1 cellular context compared by ENCODE assay signal in genomic region chr11:2211113-2211971, GRCh38.
TF ChIP-seq lines count a peak whose summit lies in the region.

No MANE protein-coding gene starts in this region.

TF ChIP-seq in HepG2, 621 proteins besides CTCF, POLR2A, EP300 and RAD21 (continued from another document and continues in another):
- TF ChIP-seq, protein P1, sequence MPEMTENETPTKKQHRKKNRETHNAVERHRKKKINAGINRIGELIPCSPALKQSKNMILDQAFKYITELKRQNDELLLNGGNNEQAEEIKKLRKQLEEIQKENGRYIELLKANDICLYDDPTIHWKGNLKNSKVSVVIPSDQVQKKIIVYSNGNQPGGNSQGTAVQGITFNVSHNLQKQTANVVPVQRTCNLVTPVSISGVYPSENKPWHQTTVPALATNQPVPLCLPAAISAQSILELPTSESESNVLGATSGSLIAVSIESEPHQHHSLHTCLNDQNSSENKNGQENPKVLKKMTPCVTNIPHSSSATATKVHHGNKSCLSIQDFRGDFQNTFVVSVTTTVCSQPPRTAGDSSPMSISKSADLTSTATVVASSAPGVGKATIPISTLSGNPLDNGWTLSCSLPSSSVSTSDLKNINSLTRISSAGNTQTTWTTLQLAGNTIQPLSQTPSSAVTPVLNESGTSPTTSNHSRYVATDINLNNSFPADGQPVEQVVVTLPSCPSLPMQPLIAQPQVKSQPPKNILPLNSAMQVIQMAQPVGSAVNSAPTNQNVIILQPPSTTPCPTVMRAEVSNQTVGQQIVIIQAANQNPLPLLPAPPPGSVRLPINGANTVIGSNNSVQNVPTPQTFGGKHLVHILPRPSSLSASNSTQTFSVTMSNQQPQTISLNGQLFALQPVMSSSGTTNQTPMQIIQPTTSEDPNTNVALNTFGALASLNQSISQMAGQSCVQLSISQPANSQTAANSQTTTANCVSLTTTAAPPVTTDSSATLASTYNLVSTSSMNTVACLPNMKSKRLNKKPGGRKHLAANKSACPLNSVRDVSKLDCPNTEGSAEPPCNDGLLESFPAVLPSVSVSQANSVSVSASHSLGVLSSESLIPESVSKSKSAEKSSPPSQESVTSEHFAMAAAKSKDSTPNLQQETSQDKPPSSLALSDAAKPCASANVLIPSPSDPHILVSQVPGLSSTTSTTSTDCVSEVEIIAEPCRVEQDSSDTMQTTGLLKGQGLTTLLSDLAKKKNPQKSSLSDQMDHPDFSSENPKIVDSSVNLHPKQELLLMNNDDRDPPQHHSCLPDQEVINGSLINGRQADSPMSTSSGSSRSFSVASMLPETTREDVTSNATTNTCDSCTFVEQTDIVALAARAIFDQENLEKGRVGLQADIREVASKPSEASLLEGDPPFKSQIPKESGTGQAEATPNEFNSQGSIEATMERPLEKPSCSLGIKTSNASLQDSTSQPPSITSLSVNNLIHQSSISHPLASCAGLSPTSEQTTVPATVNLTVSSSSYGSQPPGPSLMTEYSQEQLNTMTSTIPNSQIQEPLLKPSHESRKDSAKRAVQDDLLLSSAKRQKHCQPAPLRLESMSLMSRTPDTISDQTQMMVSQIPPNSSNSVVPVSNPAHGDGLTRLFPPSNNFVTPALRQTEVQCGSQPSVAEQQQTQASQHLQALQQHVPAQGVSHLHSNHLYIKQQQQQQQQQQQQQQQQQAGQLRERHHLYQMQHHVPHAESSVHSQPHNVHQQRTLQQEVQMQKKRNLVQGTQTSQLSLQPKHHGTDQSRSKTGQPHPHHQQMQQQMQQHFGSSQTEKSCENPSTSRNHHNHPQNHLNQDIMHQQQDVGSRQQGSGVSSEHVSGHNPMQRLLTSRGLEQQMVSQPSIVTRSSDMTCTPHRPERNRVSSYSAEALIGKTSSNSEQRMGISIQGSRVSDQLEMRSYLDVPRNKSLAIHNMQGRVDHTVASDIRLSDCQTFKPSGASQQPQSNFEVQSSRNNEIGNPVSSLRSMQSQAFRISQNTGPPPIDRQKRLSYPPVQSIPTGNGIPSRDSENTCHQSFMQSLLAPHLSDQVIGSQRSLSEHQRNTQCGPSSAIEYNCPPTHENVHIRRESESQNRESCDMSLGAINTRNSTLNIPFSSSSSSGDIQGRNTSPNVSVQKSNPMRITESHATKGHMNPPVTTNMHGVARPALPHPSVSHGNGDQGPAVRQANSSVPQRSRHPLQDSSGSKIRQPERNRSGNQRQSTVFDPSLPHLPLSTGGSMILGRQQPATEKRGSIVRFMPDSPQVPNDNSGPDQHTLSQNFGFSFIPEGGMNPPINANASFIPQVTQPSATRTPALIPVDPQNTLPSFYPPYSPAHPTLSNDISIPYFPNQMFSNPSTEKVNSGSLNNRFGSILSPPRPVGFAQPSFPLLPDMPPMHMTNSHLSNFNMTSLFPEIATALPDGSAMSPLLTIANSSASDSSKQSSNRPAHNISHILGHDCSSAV (CRISPR knock-in tag; IDR thresholded peaks at IDR 0.05; ENCODE audit: borderline replicate concordance): peak; percentile 80; the same call in 1 of the 2 replicates
- TF ChIP-seq, protein P2, sequence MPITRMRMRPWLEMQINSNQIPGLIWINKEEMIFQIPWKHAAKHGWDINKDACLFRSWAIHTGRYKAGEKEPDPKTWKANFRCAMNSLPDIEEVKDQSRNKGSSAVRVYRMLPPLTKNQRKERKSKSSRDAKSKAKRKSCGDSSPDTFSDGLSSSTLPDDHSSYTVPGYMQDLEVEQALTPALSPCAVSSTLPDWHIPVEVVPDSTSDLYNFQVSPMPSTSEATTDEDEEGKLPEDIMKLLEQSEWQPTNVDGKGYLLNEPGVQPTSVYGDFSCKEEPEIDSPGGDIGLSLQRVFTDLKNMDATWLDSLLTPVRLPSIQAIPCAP (CRISPR knock-in tag; IDR thresholded peaks at IDR 0.05; ENCODE audit: low read depth): no peak
- no peak; the same call in 1 of the 2 replicates for TF ChIP-seq JUNB (CRISPR knock-in tag; IDR thresholded peaks at IDR 0.05; ENCODE audit: borderline replicate concordance)
- no peak for TF ChIP-seq JUN (CRISPR knock-in tag; IDR thresholded peaks at IDR 0.05)
- TF ChIP-seq, protein P3, sequence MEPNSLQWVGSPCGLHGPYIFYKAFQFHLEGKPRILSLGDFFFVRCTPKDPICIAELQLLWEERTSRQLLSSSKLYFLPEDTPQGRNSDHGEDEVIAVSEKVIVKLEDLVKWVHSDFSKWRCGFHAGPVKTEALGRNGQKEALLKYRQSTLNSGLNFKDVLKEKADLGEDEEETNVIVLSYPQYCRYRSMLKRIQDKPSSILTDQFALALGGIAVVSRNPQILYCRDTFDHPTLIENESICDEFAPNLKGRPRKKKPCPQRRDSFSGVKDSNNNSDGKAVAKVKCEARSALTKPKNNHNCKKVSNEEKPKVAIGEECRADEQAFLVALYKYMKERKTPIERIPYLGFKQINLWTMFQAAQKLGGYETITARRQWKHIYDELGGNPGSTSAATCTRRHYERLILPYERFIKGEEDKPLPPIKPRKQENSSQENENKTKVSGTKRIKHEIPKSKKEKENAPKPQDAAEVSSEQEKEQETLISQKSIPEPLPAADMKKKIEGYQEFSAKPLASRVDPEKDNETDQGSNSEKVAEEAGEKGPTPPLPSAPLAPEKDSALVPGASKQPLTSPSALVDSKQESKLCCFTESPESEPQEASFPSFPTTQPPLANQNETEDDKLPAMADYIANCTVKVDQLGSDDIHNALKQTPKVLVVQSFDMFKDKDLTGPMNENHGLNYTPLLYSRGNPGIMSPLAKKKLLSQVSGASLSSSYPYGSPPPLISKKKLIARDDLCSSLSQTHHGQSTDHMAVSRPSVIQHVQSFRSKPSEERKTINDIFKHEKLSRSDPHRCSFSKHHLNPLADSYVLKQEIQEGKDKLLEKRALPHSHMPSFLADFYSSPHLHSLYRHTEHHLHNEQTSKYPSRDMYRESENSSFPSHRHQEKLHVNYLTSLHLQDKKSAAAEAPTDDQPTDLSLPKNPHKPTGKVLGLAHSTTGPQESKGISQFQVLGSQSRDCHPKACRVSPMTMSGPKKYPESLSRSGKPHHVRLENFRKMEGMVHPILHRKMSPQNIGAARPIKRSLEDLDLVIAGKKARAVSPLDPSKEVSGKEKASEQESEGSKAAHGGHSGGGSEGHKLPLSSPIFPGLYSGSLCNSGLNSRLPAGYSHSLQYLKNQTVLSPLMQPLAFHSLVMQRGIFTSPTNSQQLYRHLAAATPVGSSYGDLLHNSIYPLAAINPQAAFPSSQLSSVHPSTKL (CRISPR knock-in tag; IDR thresholded peaks at IDR 0.05): peak; percentile 94
- TF ChIP-seq, protein P4, sequence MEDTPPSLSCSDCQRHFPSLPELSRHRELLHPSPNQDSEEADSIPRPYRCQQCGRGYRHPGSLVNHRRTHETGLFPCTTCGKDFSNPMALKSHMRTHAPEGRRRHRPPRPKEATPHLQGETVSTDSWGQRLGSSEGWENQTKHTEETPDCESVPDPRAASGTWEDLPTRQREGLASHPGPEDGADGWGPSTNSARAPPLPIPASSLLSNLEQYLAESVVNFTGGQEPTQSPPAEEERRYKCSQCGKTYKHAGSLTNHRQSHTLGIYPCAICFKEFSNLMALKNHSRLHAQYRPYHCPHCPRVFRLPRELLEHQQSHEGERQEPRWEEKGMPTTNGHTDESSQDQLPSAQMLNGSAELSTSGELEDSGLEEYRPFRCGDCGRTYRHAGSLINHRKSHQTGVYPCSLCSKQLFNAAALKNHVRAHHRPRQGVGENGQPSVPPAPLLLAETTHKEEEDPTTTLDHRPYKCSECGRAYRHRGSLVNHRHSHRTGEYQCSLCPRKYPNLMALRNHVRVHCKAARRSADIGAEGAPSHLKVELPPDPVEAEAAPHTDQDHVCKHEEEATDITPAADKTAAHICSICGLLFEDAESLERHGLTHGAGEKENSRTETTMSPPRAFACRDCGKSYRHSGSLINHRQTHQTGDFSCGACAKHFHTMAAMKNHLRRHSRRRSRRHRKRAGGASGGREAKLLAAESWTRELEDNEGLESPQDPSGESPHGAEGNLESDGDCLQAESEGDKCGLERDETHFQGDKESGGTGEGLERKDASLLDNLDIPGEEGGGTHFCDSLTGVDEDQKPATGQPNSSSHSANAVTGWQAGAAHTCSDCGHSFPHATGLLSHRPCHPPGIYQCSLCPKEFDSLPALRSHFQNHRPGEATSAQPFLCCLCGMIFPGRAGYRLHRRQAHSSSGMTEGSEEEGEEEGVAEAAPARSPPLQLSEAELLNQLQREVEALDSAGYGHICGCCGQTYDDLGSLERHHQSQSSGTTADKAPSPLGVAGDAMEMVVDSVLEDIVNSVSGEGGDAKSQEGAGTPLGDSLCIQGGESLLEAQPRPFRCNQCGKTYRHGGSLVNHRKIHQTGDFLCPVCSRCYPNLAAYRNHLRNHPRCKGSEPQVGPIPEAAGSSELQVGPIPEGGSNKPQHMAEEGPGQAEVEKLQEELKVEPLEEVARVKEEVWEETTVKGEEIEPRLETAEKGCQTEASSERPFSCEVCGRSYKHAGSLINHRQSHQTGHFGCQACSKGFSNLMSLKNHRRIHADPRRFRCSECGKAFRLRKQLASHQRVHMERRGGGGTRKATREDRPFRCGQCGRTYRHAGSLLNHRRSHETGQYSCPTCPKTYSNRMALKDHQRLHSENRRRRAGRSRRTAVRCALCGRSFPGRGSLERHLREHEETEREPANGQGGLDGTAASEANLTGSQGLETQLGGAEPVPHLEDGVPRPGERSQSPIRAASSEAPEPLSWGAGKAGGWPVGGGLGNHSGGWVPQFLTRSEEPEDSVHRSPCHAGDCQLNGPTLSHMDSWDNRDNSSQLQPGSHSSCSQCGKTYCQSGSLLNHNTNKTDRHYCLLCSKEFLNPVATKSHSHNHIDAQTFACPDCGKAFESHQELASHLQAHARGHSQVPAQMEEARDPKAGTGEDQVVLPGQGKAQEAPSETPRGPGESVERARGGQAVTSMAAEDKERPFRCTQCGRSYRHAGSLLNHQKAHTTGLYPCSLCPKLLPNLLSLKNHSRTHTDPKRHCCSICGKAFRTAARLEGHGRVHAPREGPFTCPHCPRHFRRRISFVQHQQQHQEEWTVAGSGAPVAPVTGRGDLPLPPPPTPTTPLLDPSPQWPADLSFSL (CRISPR knock-in tag; IDR thresholded peaks at IDR 0.05): no peak
- TF ChIP-seq POLR2AphosphoS2 (IDR thresholded peaks at IDR 0.05; ENCODE audit: low read depth, low read length): no peak
- TF ChIP-seq NFKBIZ (CRISPR knock-in tag; IDR thresholded peaks at IDR 0.05): no peak; the same call in 1 of the 2 replicates
- TF ChIP-seq ZFP41 (CRISPR knock-in tag; IDR thresholded peaks at IDR 0.05; ENCODE audit: borderline replicate concordance): no peak
- TF ChIP-seq HMG20A (CRISPR knock-in tag; IDR thresholded peaks at IDR 0.05; ENCODE audit: borderline replicate concordance): peak; percentile 100
- peak; percentile 97 for TF ChIP-seq GATAD2A (CRISPR knock-in tag; IDR thresholded peaks at IDR 0.05)
- peak; percentile 84 for TF ChIP-seq HNF4G (IDR thresholded peaks at IDR 0.05; ENCODE audit: borderline replicate concordance, low read depth, low read length)
- TF ChIP-seq HNF4G (CRISPR knock-in tag; IDR thresholded peaks at IDR 0.05; ENCODE audit: borderline replicate concordance, low read depth): peak; percentile 88; the same call in 1 of the 2 replicates
- TF ChIP-seq TRAFD1 (CRISPR knock-in tag; IDR thresholded peaks at IDR 0.05; ENCODE audit: borderline replicate concordance): no peak
- peak; percentile 76; the same call in 1 of the 2 replicates for TF ChIP-seq ZBTB7A (CRISPR knock-in tag; IDR thresholded peaks at IDR 0.05)
- TF ChIP-seq NAIF1 (CRISPR knock-in tag; IDR thresholded peaks at IDR 0.05; ENCODE audit: borderline replicate concordance): peak; percentile 94
- no peak for TF ChIP-seq ZNF572 (CRISPR knock-in tag; IDR thresholded peaks at IDR 0.05)
- TF ChIP-seq, protein P5, sequence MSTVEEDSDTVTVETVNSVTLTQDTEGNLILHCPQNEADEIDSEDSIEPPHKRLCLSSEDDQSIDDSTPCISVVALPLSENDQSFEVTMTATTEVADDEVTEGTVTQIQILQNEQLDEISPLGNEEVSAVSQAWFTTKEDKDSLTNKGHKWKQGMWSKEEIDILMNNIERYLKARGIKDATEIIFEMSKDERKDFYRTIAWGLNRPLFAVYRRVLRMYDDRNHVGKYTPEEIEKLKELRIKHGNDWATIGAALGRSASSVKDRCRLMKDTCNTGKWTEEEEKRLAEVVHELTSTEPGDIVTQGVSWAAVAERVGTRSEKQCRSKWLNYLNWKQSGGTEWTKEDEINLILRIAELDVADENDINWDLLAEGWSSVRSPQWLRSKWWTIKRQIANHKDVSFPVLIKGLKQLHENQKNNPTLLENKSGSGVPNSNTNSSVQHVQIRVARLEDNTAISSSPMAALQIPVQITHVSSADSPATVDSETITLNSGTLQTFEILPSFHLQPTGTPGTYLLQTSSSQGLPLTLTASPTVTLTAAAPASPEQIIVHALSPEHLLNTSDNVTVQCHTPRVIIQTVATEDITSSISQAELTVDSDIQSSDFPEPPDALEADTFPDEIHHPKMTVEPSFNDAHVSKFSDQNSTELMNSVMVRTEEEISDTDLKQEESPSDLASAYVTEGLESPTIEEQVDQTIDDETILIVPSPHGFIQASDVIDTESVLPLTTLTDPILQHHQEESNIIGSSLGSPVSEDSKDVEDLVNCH (CRISPR knock-in tag; IDR thresholded peaks at IDR 0.05): no peak
- peak; percentile 82 for TF ChIP-seq KDM2A (CRISPR knock-in tag; IDR thresholded peaks at IDR 0.05; ENCODE audit: borderline replicate concordance, low read depth)
- TF ChIP-seq ZFP36L2 (CRISPR knock-in tag; IDR thresholded peaks at IDR 0.05): no peak
- TF ChIP-seq ZNF337 (CRISPR knock-in tag; IDR thresholded peaks at IDR 0.05; ENCODE audit: borderline replicate concordance, low read depth): no peak
- no peak; the same call in 1 of the 2 replicates for TF ChIP-seq MTF1 (CRISPR knock-in tag; IDR thresholded peaks at IDR 0.05)
- TF ChIP-seq, protein P6, sequence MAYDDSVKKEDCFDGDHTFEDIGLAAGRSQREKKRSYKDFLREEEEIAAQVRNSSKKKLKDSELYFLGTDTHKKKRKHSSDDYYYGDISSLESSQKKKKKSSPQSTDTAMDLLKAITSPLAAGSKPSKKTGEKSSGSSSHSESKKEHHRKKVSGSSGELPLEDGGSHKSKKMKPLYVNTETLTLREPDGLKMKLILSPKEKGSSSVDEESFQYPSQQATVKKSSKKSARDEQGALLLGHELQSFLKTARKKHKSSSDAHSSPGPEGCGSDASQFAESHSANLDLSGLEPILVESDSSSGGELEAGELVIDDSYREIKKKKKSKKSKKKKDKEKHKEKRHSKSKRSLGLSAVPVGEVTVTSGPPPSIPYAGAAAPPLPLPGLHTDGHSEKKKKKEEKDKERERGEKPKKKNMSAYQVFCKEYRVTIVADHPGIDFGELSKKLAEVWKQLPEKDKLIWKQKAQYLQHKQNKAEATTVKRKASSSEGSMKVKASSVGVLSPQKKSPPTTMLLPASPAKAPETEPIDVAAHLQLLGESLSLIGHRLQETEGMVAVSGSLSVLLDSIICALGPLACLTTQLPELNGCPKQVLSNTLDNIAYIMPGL (CRISPR knock-in tag; IDR thresholded peaks at IDR 0.05; ENCODE audit: borderline replicate concordance in 1 of 2, low read depth in 1 of 2): peak; percentile 20 to 81; a peak in 1 of 4 replicates
- peak; percentile 95; the same call in 1 of the 2 replicates for TF ChIP-seq BRD4 (CRISPR knock-in tag; IDR thresholded peaks at IDR 0.05)
- TF ChIP-seq GLI4 (CRISPR knock-in tag; IDR thresholded peaks at IDR 0.05; ENCODE audit: borderline replicate concordance): no peak
- TF ChIP-seq ZMYM4 (CRISPR knock-in tag; IDR thresholded peaks at IDR 0.05): peak; percentile 71
- peak; percentile 86 for TF ChIP-seq ESRRA (CRISPR knock-in tag; IDR thresholded peaks at IDR 0.05; ENCODE audit: low read depth)
- TF ChIP-seq KLF13 (CRISPR knock-in tag; IDR thresholded peaks at IDR 0.05): no peak
- peak; percentile 99 for TF ChIP-seq HDAC1 (CRISPR knock-in tag; IDR thresholded peaks at IDR 0.05)
